ENCODE assay signal across 1 cellular context in the genomic region with DNA sequence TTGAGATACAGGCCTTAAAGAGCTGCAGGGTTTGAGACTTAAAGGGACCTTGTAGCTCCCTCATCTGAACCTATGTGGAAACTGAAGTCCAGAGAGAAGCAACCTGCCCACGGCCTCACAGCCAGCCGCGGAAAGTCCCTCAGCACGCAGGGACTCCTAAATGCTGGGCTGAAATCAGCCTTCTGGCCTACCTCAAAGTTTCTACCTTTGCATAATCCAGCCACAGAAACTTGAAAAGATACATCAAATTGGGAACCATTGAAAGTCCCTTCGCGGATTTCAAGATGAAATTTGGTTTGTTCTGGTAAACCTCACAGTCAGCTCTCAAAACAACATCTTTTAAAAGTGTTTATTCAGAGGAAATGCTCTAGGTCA.
A peak's percentile ranks its signal among the peaks of the same experiment; 100 is the strongest.
TF ChIP-seq lines count a peak whose summit lies in the region.

No MANE protein-coding gene starts in this region.

TF ChIP-seq in GM12878, 131 proteins besides CTCF, POLR2A, EP300 and RAD21 (continued from another document and continues in another):
- TF ChIP-seq, protein P1, sequence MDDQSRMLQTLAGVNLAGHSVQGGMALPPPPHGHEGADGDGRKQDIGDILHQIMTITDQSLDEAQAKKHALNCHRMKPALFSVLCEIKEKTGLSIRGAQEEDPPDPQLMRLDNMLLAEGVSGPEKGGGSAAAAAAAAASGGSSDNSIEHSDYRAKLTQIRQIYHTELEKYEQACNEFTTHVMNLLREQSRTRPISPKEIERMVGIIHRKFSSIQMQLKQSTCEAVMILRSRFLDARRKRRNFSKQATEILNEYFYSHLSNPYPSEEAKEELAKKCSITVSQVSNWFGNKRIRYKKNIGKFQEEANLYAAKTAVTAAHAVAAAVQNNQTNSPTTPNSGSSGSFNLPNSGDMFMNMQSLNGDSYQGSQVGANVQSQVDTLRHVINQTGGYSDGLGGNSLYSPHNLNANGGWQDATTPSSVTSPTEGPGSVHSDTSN (IDR thresholded peaks at IDR 0.05; ENCODE audit: insufficient replicate concordance, low read depth, low read length) = no peak
- TF ChIP-seq LARP7 (IDR thresholded peaks at IDR 0.05) (no peak), ZSCAN29 (IDR thresholded peaks at IDR 0.05) (no peak), IKZF1 (conservative IDR thresholded peaks at IDR 0.05) (peak; percentile 41; the same call in 1 of the 2 replicates), SREBF2 (IDR thresholded peaks at IDR 0.05; ENCODE audit: low read length) (no peak), ZNF274 (IDR thresholded peaks at IDR 0.05; ENCODE audit: insufficient read depth, insufficient read length) (no peak), CHD2 (IDR thresholded peaks at IDR 0.05; ENCODE audit: borderline replicate concordance, low read depth, low read length) (no peak), GATAD2B (conservative IDR thresholded peaks at IDR 0.05; ENCODE audit: low read depth) (no peak), NR2C2 (IDR thresholded peaks at IDR 0.05; ENCODE audit: borderline replicate concordance, control insufficient read depth, insufficient read length, low read depth) (no peak), GABPA (IDR thresholded peaks at IDR 0.05; ENCODE audit: low read depth) (no peak), CREB1 (IDR thresholded peaks at IDR 0.05; ENCODE audit: low read depth) (0 out of 2 replicates have a peak, but pooled peaks have one; percentile 18), SIX5 (IDR thresholded peaks at IDR 0.05; ENCODE audit: low read depth, low read length, severe bottlenecking) (no peak), CHD1 (IDR thresholded peaks at IDR 0.05; ENCODE audit: low read depth, low read length) (no peak), RB1 (IDR thresholded peaks at IDR 0.05; ENCODE audit: borderline replicate concordance) (no peak), MYB (IDR thresholded peaks at IDR 0.05; ENCODE audit: borderline replicate concordance, low read depth, low read length) (no peak), BCL11A (IDR thresholded peaks at IDR 0.05; ENCODE audit: low read depth, low read length) (peak; percentile 53; the same call in 1 of the 2 replicates), CREM (IDR thresholded peaks at IDR 0.05; ENCODE audit: low read depth) (no peak), RBBP5 (conservative IDR thresholded peaks at IDR 0.05) (no peak), IKZF2 (IDR thresholded peaks at IDR 0.05) (peak; percentile 40 to 47; a peak in 2 of 4 replicates), CBX5 (IDR thresholded peaks at IDR 0.05; ENCODE audit: low read depth) (no peak), RUNX3 (IDR thresholded peaks at IDR 0.05; ENCODE audit: low read length) (peak; percentile 94), SIN3A (IDR thresholded peaks at IDR 0.05; ENCODE audit: low read depth, low read length) (no peak), RELA (IDR thresholded peaks at IDR 0.05; ENCODE audit: borderline replicate concordance, partially characterized antibody) (peak; percentile 62), TCF7 (IDR thresholded peaks at IDR 0.05; ENCODE audit: borderline replicate concordance) (no peak), ZNF207 (IDR thresholded peaks at IDR 0.05; ENCODE audit: borderline replicate concordance) (no peak), FOS (IDR thresholded peaks at IDR 0.05; ENCODE audit: borderline replicate concordance, extremely low read depth, insufficient read length) (no peak), ATF7 (IDR thresholded peaks at IDR 0.05; ENCODE audit: low read depth) (peak; percentile 14; the same call in 1 of the 2 replicates), NFIC (IDR thresholded peaks at IDR 0.05; ENCODE audit: low read depth, low read length) (peak; percentile 66), NR2F1 (conservative IDR thresholded peaks at IDR 0.05) (peak; percentile 41; the same call in 1 of the 2 replicates), ETV6 (conservative IDR thresholded peaks at IDR 0.05 in 1 of 2, IDR thresholded peaks at IDR 0.05 in 1 of 2; ENCODE audit: borderline replicate concordance in 1 of 2, low read depth in 1 of 2) (no peak), SMAD5 (IDR thresholded peaks at IDR 0.05; ENCODE audit: low read depth) (no peak), SMARCA5 (IDR thresholded peaks at IDR 0.05) (no peak), JUND (IDR thresholded peaks at IDR 0.05; ENCODE audit: low read depth, low read length) (no peak), MYC (IDR thresholded peaks at IDR 0.05; ENCODE audit: insufficient read depth, insufficient read length, insufficient replicate concordance, low read length, severe bottlenecking) (no peak), ZNF217 (IDR thresholded peaks at IDR 0.05) (no peak), SRF (IDR thresholded peaks at IDR 0.05; ENCODE audit: low read depth in 2 of 2, low read length in 2 of 2) (no peak), IRF4 (IDR thresholded peaks at IDR 0.05; ENCODE audit: low read depth, low read length) (peak; percentile 54; the same call in 1 of the 2 replicates), YY1 (IDR thresholded peaks at IDR 0.05; ENCODE audit: low read depth, low read length) (no peak), SMAD1 (IDR thresholded peaks at IDR 0.05; ENCODE audit: low read depth, partially characterized antibody) (no peak), RCOR1 (conservative IDR thresholded peaks at IDR 0.05; ENCODE audit: low read depth, low read length) (no peak), FOXM1 (IDR thresholded peaks at IDR 0.05; ENCODE audit: low read depth, low read length) (peak; percentile 50; the same call in 1 of the 2 replicates)
- TF ChIP-seq, protein P2, sequence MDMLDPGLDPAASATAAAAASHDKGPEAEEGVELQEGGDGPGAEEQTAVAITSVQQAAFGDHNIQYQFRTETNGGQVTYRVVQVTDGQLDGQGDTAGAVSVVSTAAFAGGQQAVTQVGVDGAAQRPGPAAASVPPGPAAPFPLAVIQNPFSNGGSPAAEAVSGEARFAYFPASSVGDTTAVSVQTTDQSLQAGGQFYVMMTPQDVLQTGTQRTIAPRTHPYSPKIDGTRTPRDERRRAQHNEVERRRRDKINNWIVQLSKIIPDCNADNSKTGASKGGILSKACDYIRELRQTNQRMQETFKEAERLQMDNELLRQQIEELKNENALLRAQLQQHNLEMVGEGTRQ (IDR thresholded peaks at IDR 0.05; ENCODE audit: borderline replicate concordance, low read depth, low read length) = no peak
- TF ChIP-seq, protein P3, sequence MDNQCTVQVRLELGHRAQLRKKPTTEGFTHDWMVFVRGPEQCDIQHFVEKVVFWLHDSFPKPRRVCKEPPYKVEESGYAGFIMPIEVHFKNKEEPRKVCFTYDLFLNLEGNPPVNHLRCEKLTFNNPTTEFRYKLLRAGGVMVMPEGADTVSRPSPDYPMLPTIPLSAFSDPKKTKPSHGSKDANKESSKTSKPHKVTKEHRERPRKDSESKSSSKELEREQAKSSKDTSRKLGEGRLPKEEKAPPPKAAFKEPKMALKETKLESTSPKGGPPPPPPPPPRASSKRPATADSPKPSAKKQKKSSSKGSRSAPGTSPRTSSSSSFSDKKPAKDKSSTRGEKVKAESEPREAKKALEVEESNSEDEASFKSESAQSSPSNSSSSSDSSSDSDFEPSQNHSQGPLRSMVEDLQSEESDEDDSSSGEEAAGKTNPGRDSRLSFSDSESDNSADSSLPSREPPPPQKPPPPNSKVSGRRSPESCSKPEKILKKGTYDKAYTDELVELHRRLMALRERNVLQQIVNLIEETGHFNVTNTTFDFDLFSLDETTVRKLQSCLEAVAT (IDR thresholded peaks at IDR 0.05) = no peak
- TF ChIP-seq, protein P4, sequence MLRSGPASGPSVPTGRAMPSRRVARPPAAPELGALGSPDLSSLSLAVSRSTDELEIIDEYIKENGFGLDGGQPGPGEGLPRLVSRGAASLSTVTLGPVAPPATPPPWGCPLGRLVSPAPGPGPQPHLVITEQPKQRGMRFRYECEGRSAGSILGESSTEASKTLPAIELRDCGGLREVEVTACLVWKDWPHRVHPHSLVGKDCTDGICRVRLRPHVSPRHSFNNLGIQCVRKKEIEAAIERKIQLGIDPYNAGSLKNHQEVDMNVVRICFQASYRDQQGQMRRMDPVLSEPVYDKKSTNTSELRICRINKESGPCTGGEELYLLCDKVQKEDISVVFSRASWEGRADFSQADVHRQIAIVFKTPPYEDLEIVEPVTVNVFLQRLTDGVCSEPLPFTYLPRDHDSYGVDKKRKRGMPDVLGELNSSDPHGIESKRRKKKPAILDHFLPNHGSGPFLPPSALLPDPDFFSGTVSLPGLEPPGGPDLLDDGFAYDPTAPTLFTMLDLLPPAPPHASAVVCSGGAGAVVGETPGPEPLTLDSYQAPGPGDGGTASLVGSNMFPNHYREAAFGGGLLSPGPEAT (IDR thresholded peaks at IDR 0.05; ENCODE audit: low read depth) = peak; percentile 86
- TF ChIP-seq, protein P5, sequence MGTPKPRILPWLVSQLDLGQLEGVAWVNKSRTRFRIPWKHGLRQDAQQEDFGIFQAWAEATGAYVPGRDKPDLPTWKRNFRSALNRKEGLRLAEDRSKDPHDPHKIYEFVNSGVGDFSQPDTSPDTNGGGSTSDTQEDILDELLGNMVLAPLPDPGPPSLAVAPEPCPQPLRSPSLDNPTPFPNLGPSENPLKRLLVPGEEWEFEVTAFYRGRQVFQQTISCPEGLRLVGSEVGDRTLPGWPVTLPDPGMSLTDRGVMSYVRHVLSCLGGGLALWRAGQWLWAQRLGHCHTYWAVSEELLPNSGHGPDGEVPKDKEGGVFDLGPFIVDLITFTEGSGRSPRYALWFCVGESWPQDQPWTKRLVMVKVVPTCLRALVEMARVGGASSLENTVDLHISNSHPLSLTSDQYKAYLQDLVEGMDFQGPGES (IDR thresholded peaks at IDR 0.05) = no peak
- TF ChIP-seq, protein P6, sequence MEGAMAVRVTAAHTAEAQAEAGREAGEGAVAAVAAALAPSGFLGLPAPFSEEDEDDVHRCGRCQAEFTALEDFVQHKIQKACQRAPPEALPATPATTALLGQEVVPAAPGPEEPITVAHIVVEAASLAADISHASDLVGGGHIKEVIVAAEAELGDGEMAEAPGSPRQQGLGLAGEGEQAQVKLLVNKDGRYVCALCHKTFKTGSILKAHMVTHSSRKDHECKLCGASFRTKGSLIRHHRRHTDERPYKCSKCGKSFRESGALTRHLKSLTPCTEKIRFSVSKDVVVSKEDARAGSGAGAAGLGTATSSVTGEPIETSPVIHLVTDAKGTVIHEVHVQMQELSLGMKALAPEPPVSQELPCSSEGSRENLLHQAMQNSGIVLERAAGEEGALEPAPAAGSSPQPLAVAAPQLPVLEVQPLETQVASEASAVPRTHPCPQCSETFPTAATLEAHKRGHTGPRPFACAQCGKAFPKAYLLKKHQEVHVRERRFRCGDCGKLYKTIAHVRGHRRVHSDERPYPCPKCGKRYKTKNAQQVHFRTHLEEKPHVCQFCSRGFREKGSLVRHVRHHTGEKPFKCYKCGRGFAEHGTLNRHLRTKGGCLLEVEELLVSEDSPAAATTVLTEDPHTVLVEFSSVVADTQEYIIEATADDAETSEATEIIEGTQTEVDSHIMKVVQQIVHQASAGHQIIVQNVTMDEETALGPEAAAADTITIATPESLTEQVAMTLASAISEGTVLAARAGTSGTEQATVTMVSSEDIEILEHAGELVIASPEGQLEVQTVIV (IDR thresholded peaks at IDR 0.05; ENCODE audit: borderline replicate concordance, partially characterized antibody) = no peak
- TF ChIP-seq, protein P7, sequence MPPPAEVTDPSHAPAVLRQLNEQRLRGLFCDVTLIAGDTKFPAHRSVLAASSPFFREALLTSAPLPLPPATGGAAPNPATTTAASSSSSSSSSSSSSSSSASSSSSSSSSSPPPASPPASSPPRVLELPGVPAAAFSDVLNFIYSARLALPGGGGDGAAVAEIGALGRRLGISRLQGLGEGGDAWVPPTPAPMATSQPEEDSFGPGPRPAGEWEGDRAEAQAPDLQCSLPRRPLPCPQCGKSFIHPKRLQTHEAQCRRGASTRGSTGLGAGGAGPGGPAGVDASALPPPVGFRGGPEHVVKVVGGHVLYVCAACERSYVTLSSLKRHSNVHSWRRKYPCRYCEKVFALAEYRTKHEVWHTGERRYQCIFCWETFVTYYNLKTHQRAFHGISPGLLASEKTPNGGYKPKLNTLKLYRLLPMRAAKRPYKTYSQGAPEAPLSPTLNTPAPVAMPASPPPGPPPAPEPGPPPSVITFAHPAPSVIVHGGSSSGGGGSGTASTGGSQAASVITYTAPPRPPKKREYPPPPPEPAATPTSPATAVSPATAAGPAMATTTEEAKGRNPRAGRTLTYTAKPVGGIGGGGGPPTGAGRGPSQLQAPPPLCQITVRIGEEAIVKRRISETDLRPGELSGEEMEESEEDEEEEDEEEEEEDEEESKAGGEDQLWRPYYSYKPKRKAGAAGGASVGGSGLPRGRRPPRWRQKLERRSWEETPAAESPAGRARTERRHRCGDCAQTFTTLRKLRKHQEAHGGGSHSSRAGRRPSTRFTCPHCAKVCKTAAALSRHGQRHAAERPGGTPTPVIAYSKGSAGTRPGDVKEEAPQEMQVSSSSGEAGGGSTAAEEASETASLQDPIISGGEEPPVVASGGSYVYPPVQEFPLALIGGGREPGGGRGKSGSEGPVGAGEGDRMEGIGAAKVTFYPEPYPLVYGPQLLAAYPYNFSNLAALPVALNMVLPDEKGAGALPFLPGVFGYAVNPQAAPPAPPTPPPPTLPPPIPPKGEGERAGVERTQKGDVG (CRISPR knock-in tag; IDR thresholded peaks at IDR 0.05) = no peak
- TF ChIP-seq, protein P8, sequence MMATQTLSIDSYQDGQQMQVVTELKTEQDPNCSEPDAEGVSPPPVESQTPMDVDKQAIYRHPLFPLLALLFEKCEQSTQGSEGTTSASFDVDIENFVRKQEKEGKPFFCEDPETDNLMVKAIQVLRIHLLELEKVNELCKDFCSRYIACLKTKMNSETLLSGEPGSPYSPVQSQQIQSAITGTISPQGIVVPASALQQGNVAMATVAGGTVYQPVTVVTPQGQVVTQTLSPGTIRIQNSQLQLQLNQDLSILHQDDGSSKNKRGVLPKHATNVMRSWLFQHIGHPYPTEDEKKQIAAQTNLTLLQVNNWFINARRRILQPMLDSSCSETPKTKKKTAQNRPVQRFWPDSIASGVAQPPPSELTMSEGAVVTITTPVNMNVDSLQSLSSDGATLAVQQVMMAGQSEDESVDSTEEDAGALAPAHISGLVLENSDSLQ (IDR thresholded peaks at IDR 0.05) = no peak
- TF ChIP-seq, protein P9, sequence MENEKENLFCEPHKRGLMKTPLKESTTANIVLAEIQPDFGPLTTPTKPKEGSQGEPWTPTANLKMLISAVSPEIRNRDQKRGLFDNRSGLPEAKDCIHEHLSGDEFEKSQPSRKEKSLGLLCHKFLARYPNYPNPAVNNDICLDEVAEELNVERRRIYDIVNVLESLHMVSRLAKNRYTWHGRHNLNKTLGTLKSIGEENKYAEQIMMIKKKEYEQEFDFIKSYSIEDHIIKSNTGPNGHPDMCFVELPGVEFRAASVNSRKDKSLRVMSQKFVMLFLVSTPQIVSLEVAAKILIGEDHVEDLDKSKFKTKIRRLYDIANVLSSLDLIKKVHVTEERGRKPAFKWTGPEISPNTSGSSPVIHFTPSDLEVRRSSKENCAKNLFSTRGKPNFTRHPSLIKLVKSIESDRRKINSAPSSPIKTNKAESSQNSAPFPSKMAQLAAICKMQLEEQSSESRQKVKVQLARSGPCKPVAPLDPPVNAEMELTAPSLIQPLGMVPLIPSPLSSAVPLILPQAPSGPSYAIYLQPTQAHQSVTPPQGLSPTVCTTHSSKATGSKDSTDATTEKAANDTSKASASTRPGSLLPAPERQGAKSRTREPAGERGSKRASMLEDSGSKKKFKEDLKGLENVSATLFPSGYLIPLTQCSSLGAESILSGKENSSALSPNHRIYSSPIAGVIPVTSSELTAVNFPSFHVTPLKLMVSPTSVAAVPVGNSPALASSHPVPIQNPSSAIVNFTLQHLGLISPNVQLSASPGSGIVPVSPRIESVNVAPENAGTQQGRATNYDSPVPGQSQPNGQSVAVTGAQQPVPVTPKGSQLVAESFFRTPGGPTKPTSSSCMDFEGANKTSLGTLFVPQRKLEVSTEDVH (IDR thresholded peaks at IDR 0.05; ENCODE audit: low read depth, partially characterized antibody) = no peak
